1 cellular context compared by ENCODE assay signal in the genomic region with DNA sequence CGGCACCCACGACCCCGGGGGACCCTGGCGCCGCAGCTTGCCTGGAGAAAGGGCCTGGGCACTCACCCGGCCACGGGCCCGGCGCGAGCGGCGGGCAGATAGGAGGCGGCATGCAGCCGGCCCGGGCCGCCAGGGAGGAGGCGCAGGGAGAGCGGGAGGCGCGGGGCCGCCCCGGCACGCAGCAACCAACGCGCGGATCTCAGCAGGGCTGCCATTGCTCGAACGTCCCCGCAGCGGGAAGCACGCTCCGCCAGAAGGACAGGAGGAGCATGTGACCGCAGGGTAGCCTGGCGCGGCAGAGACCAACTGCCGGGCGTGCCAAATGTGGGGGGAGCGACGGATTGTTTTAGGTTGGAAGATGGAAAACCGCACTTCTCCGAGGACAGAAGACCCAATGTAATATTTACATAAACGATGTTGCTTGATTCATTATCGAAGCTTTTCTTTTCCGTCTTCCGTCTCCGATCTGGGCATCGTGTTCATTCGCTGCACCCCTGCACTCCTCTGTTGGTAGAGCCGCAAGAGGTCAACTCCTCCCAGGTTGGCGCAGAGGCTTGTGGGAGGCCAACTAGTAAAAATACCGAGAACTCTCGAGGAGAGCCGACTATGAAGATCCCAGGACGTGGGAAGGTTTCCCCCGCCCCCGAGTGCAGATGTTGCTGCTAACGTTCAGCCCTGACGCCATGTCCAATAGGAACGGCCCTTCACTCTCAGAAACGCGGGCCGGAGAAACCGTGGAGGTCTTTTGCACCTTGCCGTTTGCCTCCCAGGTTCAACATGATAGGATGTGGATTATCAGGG.
A peak's percentile ranks its signal among the peaks of the same experiment; 100 is the strongest.
TF ChIP-seq lines count a peak whose summit lies in the region.

A gene (minus strand): TSS at position 257 of the 801 bp plus-strand sequence. CDS start 42 bp downstream, at position 215.

TF ChIP-seq in HepG2, 621 proteins besides CTCF, POLR2A, EP300 and RAD21 (continued from another document):
- TF ChIP-seq, protein P1, sequence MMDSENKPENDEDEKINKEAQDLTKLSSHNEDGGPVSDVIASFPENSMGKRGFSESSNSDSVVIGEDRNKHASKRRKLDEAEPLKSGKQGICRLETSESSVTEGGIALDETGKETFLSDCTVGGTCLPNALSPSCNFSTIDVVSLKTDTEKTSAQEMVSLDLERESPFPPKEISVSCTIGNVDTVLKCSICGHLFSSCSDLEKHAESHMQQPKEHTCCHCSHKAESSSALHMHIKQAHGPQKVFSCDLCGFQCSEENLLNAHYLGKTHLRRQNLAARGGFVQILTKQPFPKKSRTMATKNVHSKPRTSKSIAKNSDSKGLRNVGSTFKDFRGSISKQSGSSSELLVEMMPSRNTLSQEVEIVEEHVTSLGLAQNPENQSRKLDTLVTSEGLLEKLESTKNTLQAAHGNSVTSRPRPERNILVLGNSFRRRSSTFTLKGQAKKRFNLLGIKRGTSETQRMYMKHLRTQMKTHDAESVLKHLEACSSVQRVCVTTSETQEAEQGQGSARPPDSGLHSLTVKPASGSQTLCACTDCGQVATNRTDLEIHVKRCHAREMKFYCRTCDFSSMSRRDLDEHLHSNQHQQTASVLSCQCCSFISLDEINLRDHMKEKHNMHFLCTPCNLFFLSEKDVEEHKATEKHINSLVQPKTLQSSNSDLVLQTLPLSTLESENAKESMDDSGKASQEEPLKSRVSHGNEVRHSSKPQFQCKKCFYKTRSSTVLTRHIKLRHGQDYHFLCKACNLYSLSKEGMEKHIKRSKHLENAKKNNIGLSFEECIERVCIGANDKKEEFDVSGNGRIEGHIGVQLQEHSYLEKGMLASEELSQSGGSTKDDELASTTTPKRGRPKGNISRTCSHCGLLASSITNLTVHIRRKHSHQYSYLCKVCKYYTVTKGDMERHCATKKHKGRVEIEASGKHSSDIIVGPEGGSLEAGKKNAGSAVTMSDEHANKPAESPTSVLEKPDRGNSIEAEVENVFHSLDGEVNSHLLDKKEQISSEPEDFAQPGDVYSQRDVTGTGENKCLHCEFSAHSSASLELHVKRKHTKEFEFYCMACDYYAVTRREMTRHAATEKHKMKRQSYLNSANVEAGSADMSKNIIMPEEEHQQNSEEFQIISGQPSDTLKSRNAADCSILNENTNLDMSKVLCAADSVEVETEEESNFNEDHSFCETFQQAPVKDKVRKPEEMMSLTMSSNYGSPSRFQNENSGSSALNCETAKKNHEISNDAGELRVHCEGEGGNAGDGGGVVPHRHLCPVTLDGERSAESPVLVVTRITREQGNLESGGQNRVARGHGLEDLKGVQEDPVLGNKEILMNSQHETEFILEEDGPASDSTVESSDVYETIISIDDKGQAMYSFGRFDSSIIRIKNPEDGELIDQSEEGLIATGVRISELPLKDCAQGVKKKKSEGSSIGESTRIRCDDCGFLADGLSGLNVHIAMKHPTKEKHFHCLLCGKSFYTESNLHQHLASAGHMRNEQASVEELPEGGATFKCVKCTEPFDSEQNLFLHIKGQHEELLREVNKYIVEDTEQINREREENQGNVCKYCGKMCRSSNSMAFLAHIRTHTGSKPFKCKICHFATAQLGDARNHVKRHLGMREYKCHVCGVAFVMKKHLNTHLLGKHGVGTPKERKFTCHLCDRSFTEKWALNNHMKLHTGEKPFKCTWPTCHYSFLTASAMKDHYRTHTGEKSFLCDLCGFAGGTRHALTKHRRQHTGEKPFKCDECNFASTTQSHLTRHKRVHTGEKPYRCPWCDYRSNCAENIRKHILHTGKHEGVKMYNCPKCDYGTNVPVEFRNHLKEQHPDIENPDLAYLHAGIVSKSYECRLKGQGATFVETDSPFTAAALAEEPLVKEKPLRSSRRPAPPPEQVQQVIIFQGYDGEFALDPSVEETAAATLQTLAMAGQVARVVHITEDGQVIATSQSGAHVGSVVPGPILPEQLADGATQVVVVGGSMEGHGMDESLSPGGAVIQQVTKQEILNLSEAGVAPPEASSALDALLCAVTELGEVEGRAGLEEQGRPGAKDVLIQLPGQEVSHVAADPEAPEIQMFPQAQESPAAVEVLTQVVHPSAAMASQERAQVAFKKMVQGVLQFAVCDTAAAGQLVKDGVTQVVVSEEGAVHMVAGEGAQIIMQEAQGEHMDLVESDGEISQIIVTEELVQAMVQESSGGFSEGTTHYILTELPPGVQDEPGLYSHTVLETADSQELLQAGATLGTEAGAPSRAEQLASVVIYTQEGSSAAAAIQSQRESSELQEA (CRISPR knock-in tag; IDR thresholded peaks at IDR 0.05; ENCODE audit: not compliant biosample characterization): no peak
- TF ChIP-seq ZNF256 (CRISPR knock-in tag; conservative IDR thresholded peaks at IDR 0.05) (no peak), SPEN (CRISPR knock-in tag; IDR thresholded peaks at IDR 0.05; ENCODE audit: low read depth) (peak; percentile 76), AHR (CRISPR knock-in tag; IDR thresholded peaks at IDR 0.05) (peak; percentile 56), ZFP1 (CRISPR knock-in tag; IDR thresholded peaks at IDR 0.05) (peak; percentile 60; the same call in 1 of the 2 replicates), MED1 (CRISPR knock-in tag; IDR thresholded peaks at IDR 0.05) (peak; percentile 57; the same call in 1 of the 2 replicates), CCDC6 (CRISPR knock-in tag; IDR thresholded peaks at IDR 0.05) (peak; percentile 65; the same call in 1 of the 2 replicates), RBFOX2 (IDR thresholded peaks at IDR 0.05; ENCODE audit: low read depth, low read length) (peak; percentile 99), ZNF670 (CRISPR knock-in tag; IDR thresholded peaks at IDR 0.05; ENCODE audit: borderline replicate concordance) (no peak; the same call in 1 of the 2 replicates), ZNF460 (CRISPR knock-in tag; IDR thresholded peaks at IDR 0.05; ENCODE audit: borderline replicate concordance) (no peak), RBM22 (optimal IDR thresholded peaks at IDR 0.05; ENCODE audit: low read length) (no peak), PHF20 (CRISPR knock-in tag; IDR thresholded peaks at IDR 0.05) (peak; percentile 84), ARHGAP35 (CRISPR knock-in tag; IDR thresholded peaks at IDR 0.05; ENCODE audit: borderline replicate concordance) (no peak; the same call in 1 of the 2 replicates), KDM3A (CRISPR knock-in tag; IDR thresholded peaks at IDR 0.05; ENCODE audit: low read depth) (0 out of 2 replicates have a peak, but pooled peaks have one; percentile 27), FOXK1 (CRISPR knock-in tag; IDR thresholded peaks at IDR 0.05; ENCODE audit: borderline replicate concordance, low read depth) (peak; percentile 86), ZNF563 (CRISPR knock-in tag; IDR thresholded peaks at IDR 0.05) (peak; percentile 83), ZNF292 (CRISPR knock-in tag; IDR thresholded peaks at IDR 0.05; ENCODE audit: borderline replicate concordance, low read depth) (no peak), RELA (CRISPR knock-in tag; IDR thresholded peaks at IDR 0.05) (no peak), PRMT3 (CRISPR knock-in tag; IDR thresholded peaks at IDR 0.05; ENCODE audit: borderline replicate concordance, low read depth) (no peak), HMG20A (CRISPR knock-in tag; IDR thresholded peaks at IDR 0.05; ENCODE audit: borderline replicate concordance) (no peak), CEBPB (IDR thresholded peaks at IDR 0.05; ENCODE audit: borderline replicate concordance, low read depth, low read length) (no peak), HDAC6 (IDR thresholded peaks at IDR 0.05; ENCODE audit: low read depth, low read length) (no peak), KLF9 (CRISPR knock-in tag; IDR thresholded peaks at IDR 0.05; ENCODE audit: low read depth) (no peak; the same call in 1 of the 2 replicates), BHLHE40 (IDR thresholded peaks at IDR 0.05; ENCODE audit: low read length) (peak; percentile 98), ZNF781 (CRISPR knock-in tag; IDR thresholded peaks at IDR 0.05; ENCODE audit: borderline replicate concordance, not compliant biosample characterization) (peak; percentile 76), ZNF850 (CRISPR knock-in tag; conservative IDR thresholded peaks at IDR 0.05) (0 out of 2 replicates have a peak, but pooled peaks have one; percentile 41), CHD4 (IDR thresholded peaks at IDR 0.05; ENCODE audit: borderline replicate concordance, low read length) (no peak), FOSL2 (CRISPR knock-in tag; IDR thresholded peaks at IDR 0.05) (no peak; the same call in 1 of the 2 replicates)
- TF ChIP-seq, protein P2, sequence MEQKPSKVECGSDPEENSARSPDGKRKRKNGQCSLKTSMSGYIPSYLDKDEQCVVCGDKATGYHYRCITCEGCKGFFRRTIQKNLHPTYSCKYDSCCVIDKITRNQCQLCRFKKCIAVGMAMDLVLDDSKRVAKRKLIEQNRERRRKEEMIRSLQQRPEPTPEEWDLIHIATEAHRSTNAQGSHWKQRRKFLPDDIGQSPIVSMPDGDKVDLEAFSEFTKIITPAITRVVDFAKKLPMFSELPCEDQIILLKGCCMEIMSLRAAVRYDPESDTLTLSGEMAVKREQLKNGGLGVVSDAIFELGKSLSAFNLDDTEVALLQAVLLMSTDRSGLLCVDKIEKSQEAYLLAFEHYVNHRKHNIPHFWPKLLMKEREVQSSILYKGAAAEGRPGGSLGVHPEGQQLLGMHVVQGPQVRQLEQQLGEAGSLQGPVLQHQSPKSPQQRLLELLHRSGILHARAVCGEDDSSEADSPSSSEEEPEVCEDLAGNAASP (CRISPR knock-in tag; IDR thresholded peaks at IDR 0.05; ENCODE audit: borderline replicate concordance): peak; percentile 72; the same call in 1 of the 2 replicates
- TF ChIP-seq, protein P3, sequence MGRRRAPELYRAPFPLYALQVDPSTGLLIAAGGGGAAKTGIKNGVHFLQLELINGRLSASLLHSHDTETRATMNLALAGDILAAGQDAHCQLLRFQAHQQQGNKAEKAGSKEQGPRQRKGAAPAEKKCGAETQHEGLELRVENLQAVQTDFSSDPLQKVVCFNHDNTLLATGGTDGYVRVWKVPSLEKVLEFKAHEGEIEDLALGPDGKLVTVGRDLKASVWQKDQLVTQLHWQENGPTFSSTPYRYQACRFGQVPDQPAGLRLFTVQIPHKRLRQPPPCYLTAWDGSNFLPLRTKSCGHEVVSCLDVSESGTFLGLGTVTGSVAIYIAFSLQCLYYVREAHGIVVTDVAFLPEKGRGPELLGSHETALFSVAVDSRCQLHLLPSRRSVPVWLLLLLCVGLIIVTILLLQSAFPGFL (CRISPR knock-in tag; IDR thresholded peaks at IDR 0.05): no peak
- TF ChIP-seq, protein P4, sequence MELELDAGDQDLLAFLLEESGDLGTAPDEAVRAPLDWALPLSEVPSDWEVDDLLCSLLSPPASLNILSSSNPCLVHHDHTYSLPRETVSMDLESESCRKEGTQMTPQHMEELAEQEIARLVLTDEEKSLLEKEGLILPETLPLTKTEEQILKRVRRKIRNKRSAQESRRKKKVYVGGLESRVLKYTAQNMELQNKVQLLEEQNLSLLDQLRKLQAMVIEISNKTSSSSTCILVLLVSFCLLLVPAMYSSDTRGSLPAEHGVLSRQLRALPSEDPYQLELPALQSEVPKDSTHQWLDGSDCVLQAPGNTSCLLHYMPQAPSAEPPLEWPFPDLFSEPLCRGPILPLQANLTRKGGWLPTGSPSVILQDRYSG (CRISPR knock-in tag; IDR thresholded peaks at IDR 0.05): no peak; the same call in 1 of the 2 replicates
- TF ChIP-seq, protein P5, sequence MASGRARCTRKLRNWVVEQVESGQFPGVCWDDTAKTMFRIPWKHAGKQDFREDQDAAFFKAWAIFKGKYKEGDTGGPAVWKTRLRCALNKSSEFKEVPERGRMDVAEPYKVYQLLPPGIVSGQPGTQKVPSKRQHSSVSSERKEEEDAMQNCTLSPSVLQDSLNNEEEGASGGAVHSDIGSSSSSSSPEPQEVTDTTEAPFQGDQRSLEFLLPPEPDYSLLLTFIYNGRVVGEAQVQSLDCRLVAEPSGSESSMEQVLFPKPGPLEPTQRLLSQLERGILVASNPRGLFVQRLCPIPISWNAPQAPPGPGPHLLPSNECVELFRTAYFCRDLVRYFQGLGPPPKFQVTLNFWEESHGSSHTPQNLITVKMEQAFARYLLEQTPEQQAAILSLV (CRISPR knock-in tag; IDR thresholded peaks at IDR 0.05; ENCODE audit: borderline replicate concordance): no peak
- TF ChIP-seq, protein P6, sequence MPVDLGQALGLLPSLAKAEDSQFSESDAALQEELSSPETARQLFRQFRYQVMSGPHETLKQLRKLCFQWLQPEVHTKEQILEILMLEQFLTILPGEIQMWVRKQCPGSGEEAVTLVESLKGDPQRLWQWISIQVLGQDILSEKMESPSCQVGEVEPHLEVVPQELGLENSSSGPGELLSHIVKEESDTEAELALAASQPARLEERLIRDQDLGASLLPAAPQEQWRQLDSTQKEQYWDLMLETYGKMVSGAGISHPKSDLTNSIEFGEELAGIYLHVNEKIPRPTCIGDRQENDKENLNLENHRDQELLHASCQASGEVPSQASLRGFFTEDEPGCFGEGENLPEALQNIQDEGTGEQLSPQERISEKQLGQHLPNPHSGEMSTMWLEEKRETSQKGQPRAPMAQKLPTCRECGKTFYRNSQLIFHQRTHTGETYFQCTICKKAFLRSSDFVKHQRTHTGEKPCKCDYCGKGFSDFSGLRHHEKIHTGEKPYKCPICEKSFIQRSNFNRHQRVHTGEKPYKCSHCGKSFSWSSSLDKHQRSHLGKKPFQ (CRISPR knock-in tag; IDR thresholded peaks at IDR 0.05; ENCODE audit: insufficient replicate concordance): peak; percentile 66
- TF ChIP-seq, protein P7, sequence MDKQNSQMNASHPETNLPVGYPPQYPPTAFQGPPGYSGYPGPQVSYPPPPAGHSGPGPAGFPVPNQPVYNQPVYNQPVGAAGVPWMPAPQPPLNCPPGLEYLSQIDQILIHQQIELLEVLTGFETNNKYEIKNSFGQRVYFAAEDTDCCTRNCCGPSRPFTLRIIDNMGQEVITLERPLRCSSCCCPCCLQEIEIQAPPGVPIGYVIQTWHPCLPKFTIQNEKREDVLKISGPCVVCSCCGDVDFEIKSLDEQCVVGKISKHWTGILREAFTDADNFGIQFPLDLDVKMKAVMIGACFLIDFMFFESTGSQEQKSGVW (CRISPR knock-in tag; IDR thresholded peaks at IDR 0.05; ENCODE audit: borderline replicate concordance): no peak
- TF ChIP-seq, protein P8, sequence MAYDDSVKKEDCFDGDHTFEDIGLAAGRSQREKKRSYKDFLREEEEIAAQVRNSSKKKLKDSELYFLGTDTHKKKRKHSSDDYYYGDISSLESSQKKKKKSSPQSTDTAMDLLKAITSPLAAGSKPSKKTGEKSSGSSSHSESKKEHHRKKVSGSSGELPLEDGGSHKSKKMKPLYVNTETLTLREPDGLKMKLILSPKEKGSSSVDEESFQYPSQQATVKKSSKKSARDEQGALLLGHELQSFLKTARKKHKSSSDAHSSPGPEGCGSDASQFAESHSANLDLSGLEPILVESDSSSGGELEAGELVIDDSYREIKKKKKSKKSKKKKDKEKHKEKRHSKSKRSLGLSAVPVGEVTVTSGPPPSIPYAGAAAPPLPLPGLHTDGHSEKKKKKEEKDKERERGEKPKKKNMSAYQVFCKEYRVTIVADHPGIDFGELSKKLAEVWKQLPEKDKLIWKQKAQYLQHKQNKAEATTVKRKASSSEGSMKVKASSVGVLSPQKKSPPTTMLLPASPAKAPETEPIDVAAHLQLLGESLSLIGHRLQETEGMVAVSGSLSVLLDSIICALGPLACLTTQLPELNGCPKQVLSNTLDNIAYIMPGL (CRISPR knock-in tag; IDR thresholded peaks at IDR 0.05; ENCODE audit: borderline replicate concordance in 1 of 2, low read depth in 1 of 2): peak; percentile 64 to 92
- TF ChIP-seq, protein P9, sequence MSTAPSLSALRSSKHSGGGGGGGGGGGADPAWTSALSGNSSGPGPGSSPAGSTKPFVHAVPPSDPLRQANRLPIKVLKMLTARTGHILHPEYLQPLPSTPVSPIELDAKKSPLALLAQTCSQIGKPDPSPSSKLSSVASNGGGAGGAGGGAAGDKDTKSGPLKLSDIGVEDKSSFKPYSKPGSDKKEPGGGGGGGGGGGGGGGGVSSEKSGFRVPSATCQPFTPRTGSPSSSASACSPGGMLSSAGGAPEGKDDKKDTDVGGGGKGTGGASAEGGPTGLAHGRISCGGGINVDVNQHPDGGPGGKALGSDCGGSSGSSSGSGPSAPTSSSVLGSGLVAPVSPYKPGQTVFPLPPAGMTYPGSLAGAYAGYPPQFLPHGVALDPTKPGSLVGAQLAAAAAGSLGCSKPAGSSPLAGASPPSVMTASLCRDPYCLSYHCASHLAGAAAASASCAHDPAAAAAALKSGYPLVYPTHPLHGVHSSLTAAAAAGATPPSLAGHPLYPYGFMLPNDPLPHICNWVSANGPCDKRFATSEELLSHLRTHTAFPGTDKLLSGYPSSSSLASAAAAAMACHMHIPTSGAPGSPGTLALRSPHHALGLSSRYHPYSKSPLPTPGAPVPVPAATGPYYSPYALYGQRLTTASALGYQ (CRISPR knock-in tag; IDR thresholded peaks at IDR 0.05): no peak
